In the genomic region with DNA sequence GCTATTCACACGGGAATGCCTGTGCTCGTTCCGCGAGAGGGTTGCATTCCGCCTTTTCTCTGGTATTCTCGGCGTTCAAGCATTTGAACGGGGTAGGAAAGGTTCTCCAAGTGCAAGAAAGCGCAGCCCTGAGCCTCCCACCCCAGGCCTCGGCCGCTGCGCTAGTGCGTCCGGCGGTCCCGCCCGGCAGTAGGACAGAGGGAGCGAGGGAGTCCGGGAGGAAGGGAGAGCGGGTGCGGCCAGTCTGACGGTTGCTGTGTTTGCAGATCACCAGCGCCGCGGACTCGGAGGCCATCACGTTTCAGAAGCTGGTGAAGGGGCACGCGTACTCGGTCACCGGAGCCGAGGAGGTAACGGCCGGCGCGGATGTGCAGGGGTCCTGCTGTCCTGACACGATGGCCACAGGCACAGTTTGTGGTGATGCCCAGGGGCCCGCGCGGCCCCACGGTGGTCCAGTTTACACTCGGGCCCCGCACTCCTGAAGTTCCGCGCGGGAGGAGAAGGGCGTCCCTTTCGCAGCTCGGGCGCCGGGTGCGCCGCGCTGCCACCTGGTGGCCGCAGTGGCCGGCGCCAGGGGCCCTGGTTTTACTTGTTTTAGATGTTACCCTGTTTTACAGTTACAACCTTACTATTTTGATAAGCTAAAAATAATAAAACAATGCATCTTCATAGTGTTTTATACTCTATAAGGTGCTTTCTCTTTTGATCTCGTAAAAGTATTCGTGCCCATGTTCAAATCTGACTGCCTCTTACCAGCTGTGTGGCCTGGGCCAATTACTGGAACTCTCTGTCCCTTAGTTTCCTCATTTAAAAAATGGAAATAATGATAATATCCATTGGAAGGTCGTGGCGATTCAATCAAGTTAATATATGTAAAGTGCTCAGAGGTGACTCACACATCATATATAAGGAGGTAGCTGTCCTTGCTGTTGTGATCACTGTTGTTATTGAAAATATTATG, we compare ENCODE assay signal across 8 cellular contexts. TPM values are rescaled to one million over a fixed set of nuclear protein-coding genes. Genes with fewer than 3 reads are reported as not detected.
DNase-seq lines count a peak whose midpoint lies in the region; ATAC-seq, FAIRE-seq and TF ChIP-seq lines count a peak whose summit lies in the region.

No MANE protein-coding gene starts in this region.

- H3K79me1 ChIP-seq in H1 (ENCODE audit: low read depth, low read length) (no peaks in the 10 kb centered on the region), mesendoderm (ENCODE audit: low read length) (no peaks in the 10 kb centered on the region)

- peaks cover 6% of the 10 kb centered on the region; the same call in 1 of the 2 replicates for H3K23me2 ChIP-seq in H1 (ENCODE audit: low read depth, low read length)

- H2BK20ac ChIP-seq in H1 (ENCODE audit: low read length), result peak overlapping the region; percentile 48; the same call in 1 of the 2 replicates

- peak overlapping the region; percentile 51 to 65 (median 57) for H3K9ac ChIP-seq in H1 (replicated peaks in 1 of 4; ENCODE audit: extremely low read depth in 1 of 4, low read depth in 3 of 4, low read length in 3 of 4)
- peak overlapping the region; percentile 90 for H3K9ac ChIP-seq in mesendoderm (ENCODE audit: low read length)

- TF ChIP-seq RAD21 in H1 (IDR thresholded peaks at IDR 0.05 in 1 of 2, conservative IDR thresholded peaks at IDR 0.05 in 1 of 2; ENCODE audit: low read depth in 2 of 2, low read length in 2 of 2), result peak; percentile 64 to 78

- 3% methylated on average over 59 of the region's 61 CpGs; no CpG with 5 or more reads in 1 of the 2 experiments for WGBS in H1 (ENCODE audit: extremely low coverage in 1 of 2, insufficient coverage in 1 of 2, insufficient read length in 1 of 2, insufficient replicate concordance in 2 of 2, low coverage in 1 of 2, low lambda C conversion rate in 2 of 2, missing lambda C conversion rate in 1 of 2), 2 experiments
- WGBS in mesendoderm (ENCODE audit: extremely low coverage, insufficient coverage, low lambda C conversion rate), result no CpG with 5 or more reads among the region's 61 CpGs

- no peaks in the 10 kb centered on the region for H4K20me1 ChIP-seq in H1 (replicated peaks in 1 of 2; ENCODE audit: control insufficient read depth in 1 of 2, insufficient read depth in 2 of 2, low read length in 2 of 2)

- H3K23ac ChIP-seq in H1 (ENCODE audit: insufficient read length) (no peak overlapping the region), mesendoderm (ENCODE audit: low read length) (peak overlapping the region; percentile 99)

- no peak for TF ChIP-seq POLR2A in H1 (IDR thresholded peaks at IDR 0.05; ENCODE audit: control extremely low read depth in 1 of 2, low read depth in 2 of 2, low read length in 2 of 2)

- H3K4ac ChIP-seq in H1 (replicated peaks; ENCODE audit: insufficient read length, low read depth, low read length) (peak overlapping the region; percentile 96), mesendoderm (ENCODE audit: low read depth, low read length) (no peak overlapping the region)

- no peak overlapping the region for H2AK5ac ChIP-seq in H1 (ENCODE audit: low read depth, low read length)
- no peak overlapping the region for H2AK5ac ChIP-seq in mesendoderm (ENCODE audit: low read length)

- no peak for TF ChIP-seq EP300 in H1 (IDR thresholded peaks at IDR 0.05; ENCODE audit: borderline replicate concordance in 1 of 2, low read depth in 2 of 2, low read length in 2 of 2)

- H3K4me2 ChIP-seq in H1 (ENCODE audit: insufficient read depth in 1 of 2, low read depth in 2 of 2, low read length in 2 of 2), result peak overlapping the region; percentile 83 to 94
- peak overlapping the region; percentile 96 for H3K4me2 ChIP-seq in mesendoderm (ENCODE audit: low read length)

- H4K8ac ChIP-seq in H1 (ENCODE audit: extremely low read depth, insufficient read depth, low read length), result peak overlapping the region; percentile 92
- H4K8ac ChIP-seq in mesendoderm (ENCODE audit: low read depth, low read length), result no peak overlapping the region

- peak; percentile 71 to 89 for TF ChIP-seq CTCF in Caco-2 (IDR thresholded peaks at IDR 0.05; ENCODE audit: insufficient read depth in 1 of 2, low read depth in 1 of 2, low read length in 1 of 2, severe bottlenecking in 1 of 2, unreplicated experiment in 1 of 2)
- peak; percentile 70 to 85 (median 74) for TF ChIP-seq CTCF in H1 (IDR thresholded peaks at IDR 0.05; ENCODE audit: control extremely low read depth in 1 of 3, insufficient read depth in 1 of 3, low read depth in 1 of 3, low read length in 3 of 3)

- POLR2A ChIA-PET in Caco-2 (lab: Charles Lee) (interaction anchor here (0.9 kb wide), 1 partner anchor 37 kb away, joined by 5 read pairs; a partner anchor contains a TSS), H1 (lab: Charles Lee; ENCODE audit: partially characterized antibody) (interaction anchor here (0.7 to 2.2 kb wide), 5 partner anchors 10 to 48 kb away, joined by 3 to 10 read pairs (median 5); a partner anchor contains a TSS)

- H3K4me3 ChIP-seq in Caco-2 (ENCODE audit: low read depth, low read length) (no peak overlapping the region), H1 (ENCODE audit: extremely low read depth in 1 of 4, insufficient read depth in 2 of 4, low read depth in 3 of 4, low read length in 4 of 4) (peak overlapping the region; percentile 43 to 77 (median 70)), mesendoderm (ENCODE audit: low read length) (peak overlapping the region; percentile 48)

- H3K4me1 Mint-ChIP-seq in Caco-2 (ENCODE audit: low read depth, unreplicated experiment), result peaks cover 23% of the 10 kb centered on the region

- peak overlapping the region; percentile 76; the same call in 1 of the 2 replicates for H2AFZ ChIP-seq in H1 (ENCODE audit: low read length)

- peak; percentile 64 for ATAC-seq in GM21619 (IDR thresholded peaks at IDR 0.05; ENCODE audit: unreplicated experiment)

- H2BK120ac ChIP-seq in H1 (replicated peaks; ENCODE audit: low read depth, low read length), result no peak overlapping the region
- H2BK120ac ChIP-seq in mesendoderm (ENCODE audit: low read depth, low read length), result no peak overlapping the region

- no peaks in the 10 kb centered on the region for H3K4me1 ChIP-seq in Caco-2
- peaks cover 0 to 16% (median 9%) of the 10 kb centered on the region in 4 experiments; a peak in 6 of 7 replicates for H3K4me1 ChIP-seq in H1 (replicated peaks in 1 of 4; ENCODE audit: control insufficient read depth in 3 of 4, insufficient read depth in 4 of 4, low read length in 3 of 4)
- peaks cover 12% of the 10 kb centered on the region for H3K4me1 ChIP-seq in mesendoderm (ENCODE audit: control insufficient read depth, low read depth, low read length)

- H3K27ac Mint-ChIP-seq in Caco-2 (ENCODE audit: unreplicated experiment), result no peak overlapping the region

- H3K56ac ChIP-seq in H1 (replicated peaks; ENCODE audit: insufficient read length, low read depth, low read length), result peak overlapping the region; percentile 7
- peak overlapping the region; percentile 94 for H3K56ac ChIP-seq in mesendoderm (ENCODE audit: low read length)

- peaks cover 74% of the 10 kb centered on the region for H3K36me3 Mint-ChIP-seq in Caco-2 (ENCODE audit: insufficient read depth, unreplicated experiment)

- H4K5ac ChIP-seq in H1 (ENCODE audit: insufficient read length, low read depth, low read length) (peak overlapping the region; percentile 18), mesendoderm (ENCODE audit: low read length) (no peak overlapping the region)

- H3K27ac ChIP-seq in H1 (ENCODE audit: low read depth, low read length), result no peak overlapping the region
- peak overlapping the region; percentile 28 for H3K27ac ChIP-seq in mesendoderm (ENCODE audit: low read depth, low read length)

- H2BK15ac ChIP-seq in H1 (ENCODE audit: low read length) (no peak overlapping the region; the same call in 1 of the 2 replicates), mesendoderm (replicated peaks; ENCODE audit: low read depth) (no peak overlapping the region)

- BruUV-seq in Caco-2 (replicated peaks; lab: Mats Ljungman, UMichigan), result no TSS peak

- H4K91ac ChIP-seq in H1 (replicated peaks; ENCODE audit: insufficient read length, low read length), result peak overlapping the region; percentile 94

- intact Hi-C loops in Caco-2 (cut with micrococcal nuclease; ENCODE audit: unreplicated experiment), result loop anchor here (1.0 kb wide), 2 partner anchors 39 to 51 kb away; no protein-coding TSS in a partner anchor

- H3K9me3 ChIP-seq in Caco-2, result no peaks in the 10 kb centered on the region
- no peaks in the 10 kb centered on the region for H3K9me3 ChIP-seq in H1 (ENCODE audit: insufficient read depth in 2 of 2, low read depth in 1 of 2, low read length in 1 of 2)

- H3K14ac ChIP-seq in H1 (ENCODE audit: insufficient read length), result no peak overlapping the region

- CTCF ChIA-PET in Caco-2 (lab: Charles Lee) (interaction anchor here (0.8 to 1.6 kb wide), 8 partner anchors 16 to 615 kb away, joined by 3 to 10 read pairs (median 5); a partner anchor contains a TSS), H1 (lab: Charles Lee; ENCODE audit: partially characterized antibody) (interaction anchor here (0.6 to 8.3 kb wide), 22 partner anchors 9 to 690 kb away, joined by 3 to 74 read pairs (median 12); a partner anchor contains a TSS)

- no peaks in the 10 kb centered on the region for H3K27me3 ChIP-seq in Caco-2 (replicated peaks; ENCODE audit: control insufficient read depth, insufficient read depth, low read length)
- H3K27me3 ChIP-seq in H1 (replicated peaks in 1 of 4; ENCODE audit: control insufficient read depth in 3 of 4, extremely low read depth in 1 of 4, insufficient read depth in 3 of 4, low read length in 3 of 4), result peaks cover 3 to 21% (median 17%) of the 10 kb centered on the region in 4 experiments
- H3K27me3 ChIP-seq in mesendoderm (ENCODE audit: insufficient read depth, low read length, poor library complexity), result no peaks in the 10 kb centered on the region

- no peak for FAIRE-seq in H1 (lab: Jason Lieb, UNC)

- peak overlapping the region; percentile 94; the same call in 1 of the 2 replicates for H2BK12ac ChIP-seq in H1 (ENCODE audit: low read depth, low read length)

- H3K4me3 Mint-ChIP-seq in Caco-2 (ENCODE audit: unreplicated experiment), result no peak overlapping the region

- DNase-seq in Caco-2 (peak in 1 of 2 experiments; percentile 63), NAMALWA (ENCODE audit: low spot score) (peak; percentile 54), H1 (ENCODE audit: low read depth in 1 of 2, low spot score in 2 of 2) (peak in 1 of 2 experiments; percentile 76), mesendoderm (peak; percentile 73), OCI-M2 (lab: John Stamatoyannopoulos, UW; ENCODE audit: unreplicated experiment) (no peak)
- DNase-seq in activated CD8-positive, alpha-beta memory T cell treated with anti-CD3 and anti-CD28 coated beads for 48 hours (ENCODE audit: low read depth in 2 of 3, low spot score in 2 of 3), result peak; percentile 13 to 45 (median 31)
- peak; percentile 51 for DNase-seq in stimulated activated CD8-positive, alpha-beta memory T cell treated with anti-CD3 and anti-CD28 coated beads, Interleukin-12 subunit alpha, Interleukin-12 subunit beta, amount 100 ng/mL, for 4 hours (ENCODE audit: low read depth)

- no peaks in the 10 kb centered on the region for H3K9me3 Mint-ChIP-seq in Caco-2 (ENCODE audit: unreplicated experiment)

- peaks cover 10% of the 10 kb centered on the region for H3K36me3 ChIP-seq in Caco-2 (ENCODE audit: control insufficient read depth, insufficient read depth, low read length)
- no peaks in the 10 kb centered on the region; a peak in 1 of 8 replicates for H3K36me3 ChIP-seq in H1 (ENCODE audit: control insufficient read depth in 2 of 4, insufficient read depth in 4 of 4, low read length in 3 of 4)
- peaks cover 7% of the 10 kb centered on the region for H3K36me3 ChIP-seq in mesendoderm (ENCODE audit: control insufficient read depth, insufficient read depth, low read length)

- no peaks in the 10 kb centered on the region for H3K27me3 Mint-ChIP-seq in Caco-2 (ENCODE audit: insufficient read depth, unreplicated experiment)

- peak overlapping the region; percentile 71; the same call in 1 of the 2 replicates for H2BK5ac ChIP-seq in H1 (ENCODE audit: low read depth, low read length)
- H2BK5ac ChIP-seq in mesendoderm (ENCODE audit: low read length), result peak overlapping the region; percentile 36

- H3K18ac ChIP-seq in H1 (ENCODE audit: extremely low read depth, low read length), result peak overlapping the region; percentile 95
- peak overlapping the region; percentile 17 for H3K18ac ChIP-seq in mesendoderm (ENCODE audit: low read length)

- H3K79me2 ChIP-seq in H1 (ENCODE audit: control insufficient read depth in 1 of 2, insufficient read depth in 2 of 2, low read length in 2 of 2), result no peaks in the 10 kb centered on the region
- H3K79me2 ChIP-seq in mesendoderm (ENCODE audit: control insufficient read depth, insufficient read depth, low read length), result no peaks in the 10 kb centered on the region

RNA-seq across cellular contexts. Expression of a gene that starts 36.7 kb away (rescaled TPM):
- total RNA-seq in Caco-2 (2022), result 151 and 157 TPM in 2 replicates
- 9.2 and 9.4 TPM in 2 replicates for total RNA-seq in H1 (2021; fragmentation: NEBNext Ultra II Directional; extraction: Animal tissue kit (Norgen Biotek cat#: 25700))
- 9.1 and 10.3 TPM in 2 replicates for polyA plus RNA-seq in H1 (2011; rRNA removed)
- 12.1 TPM for polyA plus RNA-seq in H1 (2011; cell fraction: cytosol; rRNA removed)
- polyA plus RNA-seq in H1 (2011; cell fraction: nucleus; rRNA removed), result 18.7 TPM
- 16.8 to 24.6 TPM (median 19.6 TPM) in 4 replicates for polyA plus RNA-seq in H1 (2012, experiment 1 of 2)
- polyA plus RNA-seq in H1 (2012, experiment 2 of 2), result 2.8 TPM
- polyA plus RNA-seq in H1 (2013, experiment 1 of 2), result 8.5 TPM
- polyA plus RNA-seq in H1 (2013, experiment 2 of 2), result 8.5 TPM
- polyA minus RNA-seq in H1 (2011; rRNA and poly(A)+ RNA removed), result 10.8 and 24.0 TPM in 2 replicates
- 15.3 TPM for polyA minus RNA-seq in H1 (2011; cell fraction: cytosol; rRNA and poly(A)+ RNA removed)
- polyA minus RNA-seq in H1 (2011; cell fraction: nucleus; rRNA and poly(A)+ RNA removed), result 12.7 TPM
- 15.4 TPM for polyA plus RNA-seq in mesendoderm (2013, experiment 1 of 2)
- polyA plus RNA-seq in mesendoderm (2013, experiment 2 of 2), result 17.2 TPM

Comparison
In these comparisons a context has a peak if more than half of its experiments do, and no peak if none do; other contexts are left out.
1. RNA of a gene that starts 36.7 kb away (total RNA-seq): 151 to 157 TPM in Caco-2; 9.2 to 9.4 TPM in H1; every median in the first group is over 10 times any median in the second.